In genomic region chr4:38857354-38858096, GRCh38 we compare ENCODE assay signal across 2 cellular contexts.
TF ChIP-seq lines count a peak whose summit lies in the region.

No MANE protein-coding gene starts in this region.

TF ChIP-seq in GM12878, 131 proteins besides CTCF, POLR2A, EP300 and RAD21 (continues in another document):
- TF ChIP-seq CREM (IDR thresholded peaks at IDR 0.05; ENCODE audit: low read depth) (peak; percentile 67), HDAC2 (IDR thresholded peaks at IDR 0.05) (no peak), SPI1 (IDR thresholded peaks at IDR 0.05; ENCODE audit: borderline replicate concordance, insufficient read depth, low read depth, low read length) (peak; percentile 98), LARP7 (IDR thresholded peaks at IDR 0.05) (no peak), BACH1 (IDR thresholded peaks at IDR 0.05; ENCODE audit: borderline replicate concordance) (peak; percentile 62; the same call in 1 of the 2 replicates), SRF (IDR thresholded peaks at IDR 0.05; ENCODE audit: low read depth in 2 of 2, low read length in 2 of 2) (0 out of 4 replicates have a peak, but pooled peaks of 1 of the 2 experiments have one; percentile 28), HSF1 (IDR thresholded peaks at IDR 0.05; ENCODE audit: low read depth, low read length) (no peak), POU2F2 (IDR thresholded peaks at IDR 0.05; ENCODE audit: borderline replicate concordance, low read depth, low read length) (0 out of 3 replicates have a peak, but pooled peaks have one; percentile 61), E2F8 (IDR thresholded peaks at IDR 0.05; ENCODE audit: low read depth, partially characterized antibody) (no peak), EZH2 (IDR thresholded peaks at IDR 0.05; ENCODE audit: borderline replicate concordance, control insufficient read depth, low read depth, low read length) (no peak), ZNF622 (IDR thresholded peaks at IDR 0.05) (no peak), SIX5 (IDR thresholded peaks at IDR 0.05; ENCODE audit: low read depth, low read length, severe bottlenecking) (no peak), PRDM15 (CRISPR knock-in tag; IDR thresholded peaks at IDR 0.05) (no peak), POLR2AphosphoS5 (IDR thresholded peaks at IDR 0.05; ENCODE audit: low read length) (peak; percentile 67), SUPT20H (IDR thresholded peaks at IDR 0.05; ENCODE audit: borderline replicate concordance, control insufficient read depth, low read depth, low read length) (no peak)

TF ChIP-seq in HepG2, 621 proteins besides CTCF, POLR2A, EP300 and RAD21:
- TF ChIP-seq SMAD9 (CRISPR knock-in tag; IDR thresholded peaks at IDR 0.05): no peak
- no peak for TF ChIP-seq ZNF646 (CRISPR knock-in tag; IDR thresholded peaks at IDR 0.05)
- peak; percentile 66 for TF ChIP-seq CEBPG (CRISPR knock-in tag; IDR thresholded peaks at IDR 0.05)
- TF ChIP-seq CEBPB (IDR thresholded peaks at IDR 0.05; ENCODE audit: borderline replicate concordance, low read depth, low read length): peak; percentile 71; the same call in 1 of the 2 replicates
- peak; percentile 22; the same call in 1 of the 2 replicates for TF ChIP-seq GATAD2A (CRISPR knock-in tag; IDR thresholded peaks at IDR 0.05)
- peak; percentile 52; the same call in 1 of the 2 replicates for TF ChIP-seq FOSL2 (CRISPR knock-in tag; IDR thresholded peaks at IDR 0.05)
